8 cellular contexts compared by ENCODE assay signal in the genomic region with DNA sequence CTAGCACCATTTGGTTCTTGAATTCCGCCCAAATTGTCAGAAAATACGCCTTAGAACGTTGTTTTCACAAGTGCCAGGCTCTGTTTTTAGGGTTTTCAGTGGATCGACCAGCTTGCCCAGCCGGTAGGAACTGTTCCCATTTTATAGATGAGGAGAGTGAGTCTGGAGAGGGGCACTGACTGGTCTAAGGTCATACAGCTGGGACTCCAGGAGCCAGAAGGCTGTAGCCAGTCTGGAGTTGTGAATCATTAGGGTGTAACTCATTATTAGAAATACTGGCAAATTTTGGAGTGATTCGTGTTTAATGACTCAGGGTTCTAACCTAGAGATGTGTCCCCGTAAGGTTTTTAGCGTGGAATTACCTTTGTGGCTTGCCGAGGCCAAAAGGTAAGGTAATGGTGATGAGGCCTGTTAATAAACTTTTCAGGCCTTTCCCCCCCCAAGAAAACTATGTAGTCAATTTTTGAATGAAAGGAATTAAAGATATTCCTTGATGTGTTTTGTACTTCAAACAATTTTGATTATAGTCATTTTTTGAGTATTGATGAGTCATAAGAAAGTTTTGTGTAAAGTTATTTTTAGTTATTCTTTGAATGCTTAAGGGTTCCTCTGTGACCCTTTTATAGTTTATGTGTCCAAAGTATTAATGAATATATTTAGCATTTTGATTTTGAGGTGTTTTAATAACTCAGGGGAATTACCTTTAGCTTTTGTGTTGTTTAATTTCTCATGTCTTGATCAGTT. TPM values are rescaled to one million over a fixed set of nuclear protein-coding genes. Genes with fewer than 3 reads are reported as not detected.
DNase-seq lines count a peak whose midpoint lies in the region; ATAC-seq and TF ChIP-seq lines count a peak whose summit lies in the region.

No MANE protein-coding gene starts in this region.

- no peaks in the 10 kb centered on the region for H3K27me3 Mint-ChIP-seq in natural killer cell (ENCODE audit: low read depth in 2 of 2)

- peaks cover 7% of the 10 kb centered on the region for H3K36me3 Mint-ChIP-seq in natural killer cell

- no peaks in the 10 kb centered on the region for H3K27me3 ChIP-seq in GM06990 (replicated peaks; ENCODE audit: control insufficient read depth, insufficient read depth, low read length)

- peak overlapping the region; percentile 93 for H3K4me3 Mint-ChIP-seq in natural killer cell

- ATAC-seq in natural killer cell (no peak), HG02798 (IDR thresholded peaks at IDR 0.05; ENCODE audit: poor library complexity, unreplicated experiment) (no peak)

- TF ChIP-seq CTCF in GM06990 (IDR thresholded peaks at IDR 0.05; ENCODE audit: insufficient read depth, low read length, poor library complexity, severe bottlenecking) (no peak), coronary artery (IDR thresholded peaks at IDR 0.05) (no peak), natural killer cell (IDR thresholded peaks at IDR 0.05) (no peak), GM20000 (IDR thresholded peaks at IDR 0.05; ENCODE audit: extremely low read depth, missing control alignments) (no peak)

- intact Hi-C loops in natural killer cell (cut with micrococcal nuclease) = loop anchor here (5.0 kb wide), 1 partner anchor 194 kb away; no protein-coding TSS in a partner anchor

- H3K27ac ChIP-seq in coronary artery = peak overlapping the region; percentile 99 to 100

- DNase-seq in GM06990 (ENCODE audit: extremely low read depth, insufficient read length) (no peak), NCI-H69 (lab: John Stamatoyannopoulos, UW) (peak; percentile 53), coronary artery (ENCODE audit: low spot score) (no peak), natural killer cell (no peak), GM20000 (ENCODE audit: low spot score) (no peak), T1000 (lab: John Stamatoyannopoulos, UW) (no peak)
- no peak for DNase-seq in NK-92 treated with Interleukin-12 subunit alpha and Interleukin-12 subunit beta, amount 100 ng/mL, for 24 hours (lab: John Stamatoyannopoulos, UW)

- H3K4me3 ChIP-seq in GM06990 (replicated peaks; ENCODE audit: low read depth, low read length) (peak overlapping the region; percentile 96), coronary artery (peak overlapping the region; percentile 99)

- peaks cover 62 to 69% of the 10 kb centered on the region in 2 donors for H3K4me1 Mint-ChIP-seq in natural killer cell

- no peaks in the 10 kb centered on the region for H3K36me3 ChIP-seq in GM06990 (ENCODE audit: control insufficient read depth, insufficient read depth, low read length)

- H3K9me3 Mint-ChIP-seq in natural killer cell = no peaks in the 10 kb centered on the region

- peak overlapping the region; percentile 97 for H3K27ac Mint-ChIP-seq in natural killer cell

RNA-seq across cellular contexts. Expression of a gene that starts 2.1 kb away (rescaled TPM):
- total RNA-seq in natural killer cell = 100 to 1,000 TPM; 149 to 166 (median 153) TPM
